Comparison of ENCODE assay signal across 7 cellular contexts in the genomic region with DNA sequence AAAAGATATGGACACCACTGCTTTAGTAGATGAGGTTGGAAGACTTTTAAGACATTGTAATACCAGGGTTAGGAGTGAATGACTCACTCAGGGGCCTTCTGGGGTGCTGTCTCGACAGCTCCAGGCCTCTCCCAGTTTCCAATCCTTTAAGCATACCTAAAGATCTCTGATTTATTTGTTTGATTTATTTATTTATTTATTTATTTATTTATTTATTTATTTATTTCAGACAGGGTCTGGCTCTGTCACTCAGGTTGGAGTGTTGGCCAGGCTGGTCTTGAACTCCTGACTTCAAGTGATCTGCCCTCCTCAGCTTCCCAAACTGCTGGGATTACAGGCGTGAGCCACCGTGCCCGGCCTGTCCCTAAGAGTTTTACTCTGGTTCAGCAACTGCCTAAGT. TPM values are rescaled to one million over a fixed set of nuclear protein-coding genes. Genes with fewer than 3 reads are reported as not detected.
DNase-seq lines count a peak whose midpoint lies in the region; FAIRE-seq and TF ChIP-seq lines count a peak whose summit lies in the region.
"Not testable (repeated sequence)": the region's sequence is repeated elsewhere in the genome, so short reads cannot be mapped to it uniquely, and the experiment has no call there.
"Had no signal": no experiment of that assay in that cellular context is flagged by ENCODE, and none has a peak within 500 bp of the region (broad histone marks: within the 10 kb centered on the region; RNA-seq: fewer than 3 reads in every experiment).

No MANE protein-coding gene starts in this region.

- H3K27ac Mint-ChIP-seq in HFFc6: not testable (repeated sequence)

- H3K4me3 Mint-ChIP-seq in HFFc6: not testable (repeated sequence)

- peak; percentile 85 for FAIRE-seq in GM12891 (lab: Jason Lieb, UNC)
- not testable (repeated sequence) for FAIRE-seq in bronchial epithelial cell (lab: Jason Lieb, UNC)

- H3K9me3 Mint-ChIP-seq in HFFc6: not testable (repeated sequence)

- H3K27me3 Mint-ChIP-seq in HFFc6 (ENCODE audit: insufficient read depth): not testable (repeated sequence)

- H3K27me3 ChIP-seq in adipocyte (replicated peaks; ENCODE audit: control insufficient read depth, insufficient read depth, low read length); bronchial epithelial cell (ENCODE audit: control insufficient read depth, insufficient read depth, low read length): not testable (repeated sequence)

- not testable (repeated sequence) for H3K36me3 Mint-ChIP-seq in HFFc6 (ENCODE audit: low read depth)

- H3K4me1 ChIP-seq in adipocyte (ENCODE audit: control insufficient read depth, insufficient read depth, low read length): not testable (repeated sequence)

- DNase-seq in GM12891 (ENCODE audit: insufficient read length, low spot score): not testable (repeated sequence)
- DNase-seq in HFFc6: peak; percentile 0
- peak; percentile 28 for DNase-seq in adipocyte (ENCODE audit: low read depth)
- peak; percentile 20 for DNase-seq in bronchial epithelial cell (ENCODE audit: low read depth)
- peak; percentile 6 for DNase-seq in fibroblast of peridontal ligament (ENCODE audit: extremely low read depth)
- peak; percentile 39 for DNase-seq in iris pigment epithelial cell (ENCODE audit: low read depth)

- not testable (repeated sequence) for H3K4me1 Mint-ChIP-seq in HFFc6 (ENCODE audit: low read depth)

- H3K36me3 ChIP-seq in adipocyte (ENCODE audit: control insufficient read depth, insufficient read depth, low read length, severe bottlenecking); bronchial epithelial cell (ENCODE audit: control insufficient read depth, insufficient read depth, low read length): not testable (repeated sequence)

- not testable (repeated sequence) for H3K9me3 ChIP-seq in adipocyte (ENCODE audit: control insufficient read depth, low read length)

- TF ChIP-seq CTCF in HFFc6 (IDR thresholded peaks at IDR 0.05); bronchial epithelial cell (IDR thresholded peaks at IDR 0.05; ENCODE audit: insufficient read depth, low read length, severe bottlenecking): not testable (repeated sequence)

- not testable (repeated sequence) for TF ChIP-seq POLR2A in GM12891 (IDR thresholded peaks at IDR 0.05; ENCODE audit: low read depth, low read length)

- not testable (repeated sequence) for H3K9ac ChIP-seq in adipocyte (ENCODE audit: low read length)

- not testable (repeated sequence) for H3K4me3 ChIP-seq in adipocyte (ENCODE audit: low read length); bronchial epithelial cell (ENCODE audit: low read depth, low read length)

RNA-seq across cellular contexts. Expression of a gene that starts 16.9 kb away (rescaled TPM):
- polyA plus RNA-seq in GM12891 (2012; ENCODE audit: low read depth, missing spikeins): 11.4 TPM
- total RNA-seq in HFFc6 (2021; fragmentation: NEBNext Ultra II Directional; extraction: Animal tissue kit (Norgen Biotek cat#: 25700)): 10 to 100 TPM; 18.9 to 25.2 (median 21.0) TPM
- 25.3 and 31.0 TPM in 2 replicates for total RNA-seq in bronchial epithelial cell

RNA-seq across cellular contexts. Expression of a gene that starts 47.7 kb away (rescaled TPM):
- 1.9 TPM for polyA plus RNA-seq in GM12891 (2012; ENCODE audit: low read depth, missing spikeins)
- under 1 TPM; 0.50 to 0.95 (median 0.57) TPM for total RNA-seq in HFFc6 (2021; fragmentation: NEBNext Ultra II Directional; extraction: Animal tissue kit (Norgen Biotek cat#: 25700))
- total RNA-seq in bronchial epithelial cell: 1.1 and 2.4 TPM in 2 replicates
- polyA plus RNA-seq: IgD-negative memory B cell had no signal
